20 cellular contexts compared by ENCODE assay signal in genomic region chr17:61368832-61369468, GRCh38. TPM values are rescaled to one million over a fixed set of nuclear protein-coding genes. Genes with fewer than 3 reads are reported as not detected.
DNase-seq lines count a peak whose midpoint lies in the region; TF ChIP-seq lines count a peak whose summit lies in the region.
"Had no signal": no experiment of that assay in that cellular context is flagged by ENCODE, and none has a peak within 500 bp of the region (broad histone marks: within the 10 kb centered on the region; RNA-seq: fewer than 3 reads in every experiment).

No MANE protein-coding gene starts in this region.

- H3K4me1 ChIP-seq in neural progenitor cell = peaks cover 14% of the 10 kb centered on the region
- peaks cover 5 to 52% (median 44%) of the 10 kb centered on the region in 5 donors for H3K4me1 ChIP-seq in subcutaneous abdominal adipose tissue (ENCODE audit: control insufficient read depth in 5 of 5, insufficient read depth in 5 of 5, low read length in 5 of 5)
- no peaks in the 10 kb centered on the region for H3K4me1 ChIP-seq in mammary epithelial cell (ENCODE audit: insufficient read depth, low read length)
- H3K4me1 ChIP-seq: HAP-1 had no signal

- WGBS in mammary epithelial cell (ENCODE audit: low coverage, missing lambda C conversion rate) = 89% methylated on average over 8 of the region's 8 CpGs

- H3K27ac ChIP-seq in neural progenitor cell (peak overlapping the region; percentile 40), subcutaneous abdominal adipose tissue (ENCODE audit: low read depth, low read length) (peak overlapping the region; percentile 90), mammary epithelial cell (ENCODE audit: insufficient read depth, low read depth, low read length) (no peak overlapping the region)
- H3K27ac ChIP-seq: HL-60 had no signal

- H2AFZ ChIP-seq in neural progenitor cell (replicated peaks) = no peak overlapping the region
- H2AFZ ChIP-seq in mammary epithelial cell (ENCODE audit: low read depth, low read length) = no peak overlapping the region

- H3F3A ChIP-seq in neural progenitor cell (ENCODE audit: low read depth) = peaks cover 8% of the 10 kb centered on the region

- H3K9me3 Mint-ChIP-seq in brain (no peaks in the 10 kb centered on the region), neural progenitor cell (no peaks in the 10 kb centered on the region), osteocyte (ENCODE audit: unreplicated experiment) (no peaks in the 10 kb centered on the region)
- H3K9me3 Mint-ChIP-seq: CD4-positive, CD25-positive, alpha-beta regulatory T cell had no signal

- in situ Hi-C loops in mammary epithelial cell (cut with MboI; ENCODE audit: low sequenced_read_pairs in 2 of 2) = no loop called here

- no peaks in the 10 kb centered on the region for H3K36me3 ChIP-seq in H7 (replicated peaks; ENCODE audit: control insufficient read depth, insufficient read depth, low read length)
- no peaks in the 10 kb centered on the region for H3K36me3 ChIP-seq in neural progenitor cell
- peaks cover 0 to 4% (median 0%) of the 10 kb centered on the region in 5 donors for H3K36me3 ChIP-seq in subcutaneous abdominal adipose tissue (ENCODE audit: control insufficient read depth in 5 of 5, insufficient read depth in 5 of 5, low read length in 5 of 5)
- H3K36me3 ChIP-seq in mammary epithelial cell (ENCODE audit: insufficient read depth, low read length) = no peaks in the 10 kb centered on the region
- H3K36me3 ChIP-seq: BE2C, HAP-1 had no signal

- H3K4me2 ChIP-seq in neural progenitor cell (peak overlapping the region; percentile 48), mammary epithelial cell (ENCODE audit: insufficient read depth, low read depth, low read length) (no peak overlapping the region)

- H3K4me3 Mint-ChIP-seq in brain (no peak overlapping the region), neural progenitor cell (no peak overlapping the region), osteocyte (ENCODE audit: unreplicated experiment) (no peak overlapping the region)
- H3K4me3 Mint-ChIP-seq: CD4-positive, CD25-positive, alpha-beta regulatory T cell had no signal

- H3K9me3 ChIP-seq in neural progenitor cell (ENCODE audit: low read depth) (no peaks in the 10 kb centered on the region), subcutaneous abdominal adipose tissue (ENCODE audit: control insufficient read depth in 5 of 5, low read length in 5 of 5) (no peaks in the 10 kb centered on the region), mammary epithelial cell (replicated peaks; ENCODE audit: insufficient read depth, low read length) (no peaks in the 10 kb centered on the region)
- H3K9me3 ChIP-seq: BE2C, HAP-1 had no signal

- H3K4me1 Mint-ChIP-seq in brain = peaks cover 16% of the 10 kb centered on the region
- H3K4me1 Mint-ChIP-seq in neural progenitor cell = peaks cover 27% of the 10 kb centered on the region
- peaks cover 9% of the 10 kb centered on the region for H3K4me1 Mint-ChIP-seq in osteocyte (ENCODE audit: unreplicated experiment)
- H3K4me1 Mint-ChIP-seq: CD4-positive, CD25-positive, alpha-beta regulatory T cell had no signal

- H3K79me2 ChIP-seq in neural progenitor cell (ENCODE audit: low read depth) (no peaks in the 10 kb centered on the region), mammary epithelial cell (ENCODE audit: insufficient read depth, low read length) (no peaks in the 10 kb centered on the region)

- H3K27me3 ChIP-seq in H7 (ENCODE audit: control insufficient read depth, insufficient read depth, low read length) = no peaks in the 10 kb centered on the region
- H3K27me3 ChIP-seq in neural progenitor cell = no peaks in the 10 kb centered on the region
- H3K27me3 ChIP-seq in subcutaneous abdominal adipose tissue (ENCODE audit: control insufficient read depth in 5 of 5, insufficient read depth in 4 of 5, low read length in 5 of 5) = no peaks in the 10 kb centered on the region
- H3K27me3 ChIP-seq in mammary epithelial cell (ENCODE audit: insufficient read depth, low read length) = no peaks in the 10 kb centered on the region
- H3K27me3 ChIP-seq: BE2C had no signal

- peak; percentile 43 for DNase-seq in H7
- peak; percentile 60 for DNase-seq in neural progenitor cell (ENCODE audit: low spot score)
- no peak for DNase-seq in mammary epithelial cell
- DNase-seq in germinal center (ENCODE audit: low spot score) = no peak
- DNase-seq in osteocyte (ENCODE audit: extremely low spot score, unreplicated experiment) = no peak
- no peak for DNase-seq in activated CD4-positive, alpha-beta T cell treated with anti-CD3 and anti-CD28 coated beads for 48 hours
- DNase-seq: BE2C; CD4-positive, CD25-positive, alpha-beta regulatory T cell; EL; KG1; NCI-H1092; NCI-H1436 treated with DMSO at 0.1 percent for 48 hours; NCI-H1930; NCI-H524 treated with DMSO at 0.1 percent for 48 hours; Right ventricle myocardium superior had no signal

- H3K4me3 ChIP-seq in H7 (ENCODE audit: insufficient read depth, low read depth, low read length) = no peak overlapping the region
- H3K4me3 ChIP-seq in neural progenitor cell = no peak overlapping the region
- H3K4me3 ChIP-seq in subcutaneous abdominal adipose tissue (ENCODE audit: low read depth in 1 of 5, low read length in 5 of 5) = no peak overlapping the region
- H3K4me3 ChIP-seq in mammary epithelial cell (replicated peaks in 1 of 3; ENCODE audit: insufficient read depth in 1 of 3, low read depth in 2 of 3, low read length in 3 of 3) = no peak overlapping the region
- H3K4me3 ChIP-seq: HAP-1 had no signal

- CTCF ChIA-PET in mammary epithelial cell (lab: Charles Lee; ENCODE audit: low non-redundant PET) = no interaction called here

- no peak overlapping the region for H3K9ac ChIP-seq in neural progenitor cell
- no peak overlapping the region for H3K9ac ChIP-seq in subcutaneous abdominal adipose tissue (ENCODE audit: low read length in 5 of 5)
- H3K9ac ChIP-seq in mammary epithelial cell (ENCODE audit: insufficient read depth, low read length) = no peak overlapping the region

- dilution Hi-C loops in mammary epithelial cell (cut with HindIII; ENCODE audit: low sequenced_read_pairs) = loop anchor here (5.0 kb wide), 1 partner anchor 42 kb away; no protein-coding TSS in a partner anchor

- H3K27me3 Mint-ChIP-seq in brain (peaks cover 1% of the 10 kb centered on the region), neural progenitor cell (ENCODE audit: insufficient read depth, low read depth) (no peaks in the 10 kb centered on the region), osteocyte (ENCODE audit: unreplicated experiment) (no peaks in the 10 kb centered on the region)
- H3K27me3 Mint-ChIP-seq: CD4-positive, CD25-positive, alpha-beta regulatory T cell had no signal

- intact Hi-C loops in mammary epithelial cell (cut with micrococcal nuclease) = no loop called here

- H3K27ac Mint-ChIP-seq in brain (peak overlapping the region in 3 of 5 experiments; percentile 11 to 63 (median 35)), neural progenitor cell (peak overlapping the region; percentile 82), osteocyte (ENCODE audit: unreplicated experiment) (no peak overlapping the region)

- H3K36me3 Mint-ChIP-seq in brain = no peaks in the 10 kb centered on the region
- no peaks in the 10 kb centered on the region for H3K36me3 Mint-ChIP-seq in neural progenitor cell
- peaks cover 1% of the 10 kb centered on the region for H3K36me3 Mint-ChIP-seq in osteocyte (ENCODE audit: unreplicated experiment)

- H4K20me1 ChIP-seq in neural progenitor cell (ENCODE audit: low read depth) = no peaks in the 10 kb centered on the region
- no peaks in the 10 kb centered on the region for H4K20me1 ChIP-seq in mammary epithelial cell (ENCODE audit: insufficient read depth, low read length)

- BruUV-seq in mammary epithelial cell (replicated peaks; lab: Mats Ljungman, UMichigan) = no TSS peak

- no peak for TF ChIP-seq CTCF in brain (conservative IDR thresholded peaks at IDR 0.05)
- no peak for TF ChIP-seq CTCF in neural progenitor cell (IDR thresholded peaks at IDR 0.05)
- TF ChIP-seq CTCF in mammary epithelial cell (conservative IDR thresholded peaks at IDR 0.05 in 1 of 2, IDR thresholded peaks at IDR 0.05 in 1 of 2; ENCODE audit: extremely low read depth in 1 of 2, insufficient read depth in 1 of 2, low read depth in 1 of 2, low read length in 2 of 2) = no peak
- TF ChIP-seq CTCF in osteocyte (IDR thresholded peaks at IDR 0.05) = no peak

RNA-seq across cellular contexts. Expression of gene TBX2, which starts 30.7 kb away (rescaled TPM):
- total RNA-seq in H7 (2014; rRNA removed; shearing (Covaris generic)) = not detected in 2 replicates
- polyA plus RNA-seq in brain (ENCODE audit: insufficient read depth, low read depth, low replicate concordance) (5.5 TPM), mammary epithelial cell (not detected)
- total RNA-seq in neural progenitor cell (ENCODE audit: low replicate concordance) (not detected in 2 replicates), mammary epithelial cell (1 to 10 TPM; 1.5 to 4.8 TPM), osteocyte (24.6 and 25.9 TPM in 2 replicates)
- polyA minus RNA-seq in mammary epithelial cell = not detected
- total RNA-seq: A673; CD4-positive, CD25-positive, alpha-beta regulatory T cell had no signal
- polyA plus RNA-seq: CD4-positive, CD25-positive, alpha-beta regulatory T cell had no signal

Comparison
In these comparisons a context has a peak if more than half of its experiments do, and no peak if none do; other contexts are left out.
1. DNase-seq: peak in H7 (single experiment) and neural progenitor cell (single experiment); none in mammary epithelial cell (single experiment), germinal center (single experiment), osteocyte (single experiment) and activated CD4-positive, alpha-beta T cell treated with anti-CD3 and anti-CD28 coated beads for 48 hours (single experiment).